In the genomic region with DNA sequence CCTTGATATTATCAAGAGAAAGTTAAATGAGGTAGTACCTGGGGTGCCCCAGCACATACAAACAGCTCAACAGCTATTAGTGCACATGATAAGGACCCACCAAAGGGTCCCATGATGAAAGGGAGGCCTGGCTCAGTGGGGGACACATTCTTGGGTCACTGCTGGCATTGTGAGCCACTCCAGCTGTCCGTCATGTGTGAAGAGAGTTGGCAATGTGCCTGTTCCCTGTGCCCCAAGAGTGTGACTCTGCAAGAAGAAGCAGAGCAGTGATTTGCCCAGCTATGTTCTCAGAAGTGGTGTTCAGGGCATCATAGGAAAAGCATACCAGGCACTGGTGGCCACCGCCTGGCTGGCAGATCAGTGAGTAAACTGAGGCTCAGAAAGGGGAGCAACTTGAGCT, we compare ENCODE assay signal across 7 cellular contexts.
"Had no signal": no experiment of that assay in that cellular context is flagged by ENCODE, and none has a peak within 500 bp of the region (broad histone marks: within the 10 kb centered on the region; RNA-seq: fewer than 3 reads in every experiment).

No MANE protein-coding gene starts in this region.

- H3K4me3 Mint-ChIP-seq: HFFc6 had no signal

- DNase-seq: GM23248, GOT3, H7, HFFc6, IMR-90 had no signal

- H3K27ac Mint-ChIP-seq: HFFc6 had no signal

- ATAC-seq: HCT116, K562 had no signal
